ENCODE assay signal across 8 cellular contexts in the genomic region with DNA sequence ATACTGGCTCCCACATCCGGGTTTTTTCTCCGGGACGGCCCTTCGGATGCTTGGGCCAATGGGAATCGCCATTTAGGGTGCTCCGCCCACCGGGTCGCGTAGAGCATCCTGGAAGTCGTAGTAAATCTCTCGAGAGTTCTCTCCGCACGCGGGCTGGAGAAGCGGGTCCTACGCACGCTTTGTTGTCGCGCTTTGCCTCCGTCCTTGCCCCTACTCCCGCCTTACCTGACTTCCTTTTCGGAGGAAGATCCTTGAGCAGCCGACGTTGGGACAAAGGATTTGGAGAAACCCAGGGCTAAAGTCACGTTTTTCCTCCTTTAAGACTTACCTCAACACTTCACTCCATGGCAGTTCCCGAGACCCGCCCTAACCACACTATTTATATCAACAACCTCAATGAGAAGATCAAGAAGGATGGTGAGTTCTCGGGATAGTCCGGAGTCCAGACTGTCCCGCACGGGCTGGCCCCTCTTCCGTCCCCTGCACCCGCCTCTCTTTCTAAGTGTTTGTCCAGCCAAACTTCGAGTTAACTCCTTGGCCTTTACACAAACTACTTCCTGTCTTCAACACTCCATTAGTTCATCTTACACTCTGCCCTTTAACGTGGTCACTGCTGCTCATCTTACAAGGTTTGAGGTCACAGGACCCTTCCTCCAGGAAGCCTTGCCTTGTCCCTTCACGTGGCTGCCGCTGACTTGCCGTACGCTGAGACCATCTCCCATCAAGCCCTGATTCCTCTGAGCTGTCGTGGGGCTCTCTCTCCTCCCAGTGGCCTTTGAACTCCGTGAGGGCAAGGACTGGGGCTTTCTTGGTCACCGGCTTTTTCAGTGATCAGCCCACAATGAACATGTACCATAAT. TPM values are rescaled to one million over a fixed set of nuclear protein-coding genes. Genes with fewer than 3 reads are reported as not detected.
DNase-seq lines count a peak whose midpoint lies in the region; ATAC-seq and TF ChIP-seq lines count a peak whose summit lies in the region.

A gene (plus strand): TSS at position 139 of the 859 bp plus-strand sequence. CDS start 206 bp downstream, at position 345.

- no peaks in the 10 kb centered on the region for H3K36me3 ChIP-seq in thyroid gland

- H3K36me3 Mint-ChIP-seq in activated naive CD8-positive, alpha-beta T cell treated with anti-CD3 and anti-CD28 coated beads for 36 hours: peaks cover 54% of the 10 kb centered on the region
- peaks cover 14% of the 10 kb centered on the region for H3K36me3 Mint-ChIP-seq in osteocyte (ENCODE audit: unreplicated experiment)

- ATAC-seq in HG02623 (IDR thresholded peaks at IDR 0.05; ENCODE audit: unreplicated experiment): peak; percentile 50

- peak within 1 kb of the TSS; percentile 78 to 95 (median 86) for H3K27ac ChIP-seq in thyroid gland

- peaks cover 38 to 46% of the 10 kb centered on the region in 2 donors for H3K4me1 ChIP-seq in thyroid gland

- H3K4me3 Mint-ChIP-seq in activated naive CD8-positive, alpha-beta T cell treated with anti-CD3 and anti-CD28 coated beads for 36 hours: peak within 1 kb of the TSS; percentile 100
- peak within 1 kb of the TSS; percentile 92 for H3K4me3 Mint-ChIP-seq in osteocyte (ENCODE audit: unreplicated experiment)

- H3K4me1 Mint-ChIP-seq in activated naive CD8-positive, alpha-beta T cell treated with anti-CD3 and anti-CD28 coated beads for 36 hours: peaks cover 38% of the 10 kb centered on the region
- H3K4me1 Mint-ChIP-seq in osteocyte (ENCODE audit: unreplicated experiment): peaks cover 40% of the 10 kb centered on the region

- CTCF ChIA-PET in GM10248 (lab: Yijun Ruan, JAX): interaction anchor here (1.0 to 1.3 kb wide), 5 partner anchors 26 to 88 kb away, joined by 3 to 7 read pairs (median 4); a partner anchor contains a TSS

- POLR2A ChIA-PET in GM10248 (lab: Yijun Ruan, JAX): interaction anchor here (0.5 to 1.5 kb wide), 8 partner anchors 8 to 106 kb away, joined by 3 to 21 read pairs (median 4); a partner anchor contains a TSS

- peak within 1 kb of the TSS; percentile 45 to 62 (median 46) for H3K4me3 ChIP-seq in thyroid gland (replicated peaks in 1 of 3)

- TF ChIP-seq CTCF in GM10248 (IDR thresholded peaks at IDR 0.05; ENCODE audit: control extremely low read depth, extremely low read depth, low read depth, missing control alignments): no peak
- TF ChIP-seq CTCF in osteocyte (IDR thresholded peaks at IDR 0.05): no peak
- TF ChIP-seq CTCF in thyroid gland (IDR thresholded peaks at IDR 0.05): no peak

- no peaks in the 10 kb centered on the region for H3K9me3 ChIP-seq in thyroid gland

- 0 to 1% methylated on average over 42 of the region's 42 CpGs for WGBS in thyroid gland, 2 donors

- TF ChIP-seq POLR2A in thyroid gland (IDR thresholded peaks at IDR 0.05): peak in 1 of 2 donors; percentile 86

- H3K27me3 Mint-ChIP-seq in activated naive CD8-positive, alpha-beta T cell treated with anti-CD3 and anti-CD28 coated beads for 36 hours: no peaks in the 10 kb centered on the region
- H3K27me3 Mint-ChIP-seq in osteocyte (ENCODE audit: unreplicated experiment): no peaks in the 10 kb centered on the region

- peak; percentile 91 for DNase-seq in GM10248 (ENCODE audit: extremely low spot score)
- peak; percentile 98 for DNase-seq in NCI-H1105 (lab: John Stamatoyannopoulos, UW)
- peak; percentile 94 for DNase-seq in SKM-1 treated with dmso at 0.1 percent for 144 hours (lab: John Stamatoyannopoulos, UW; ENCODE audit: unreplicated experiment)
- peak; percentile 95 for DNase-seq in activated naive CD8-positive, alpha-beta T cell treated with anti-CD3 and anti-CD28 coated beads for 36 hours
- peak; percentile 94 to 99 (median 98) for DNase-seq in head of caudate nucleus
- peak; percentile 99 for DNase-seq in osteocyte (ENCODE audit: extremely low spot score, unreplicated experiment)
- peak; percentile 98 for DNase-seq in thyroid gland

- peak within 1 kb of the TSS; percentile 100 for H3K27ac Mint-ChIP-seq in activated naive CD8-positive, alpha-beta T cell treated with anti-CD3 and anti-CD28 coated beads for 36 hours
- peak within 1 kb of the TSS; percentile 94 for H3K27ac Mint-ChIP-seq in osteocyte (ENCODE audit: unreplicated experiment)

- intact Hi-C loops in head of caudate nucleus (cut with DNase I) (loop anchor here (2.0 kb wide), 1 partner anchor 36 kb away; no protein-coding TSS in a partner anchor), thyroid gland (cut with DNase I) (loop anchor here (5.0 kb wide), 1 partner anchor 51 kb away; no protein-coding TSS in a partner anchor)

- no peaks in the 10 kb centered on the region for H3K27me3 ChIP-seq in thyroid gland

- peaks cover 3% of the 10 kb centered on the region for H3K9me3 Mint-ChIP-seq in activated naive CD8-positive, alpha-beta T cell treated with anti-CD3 and anti-CD28 coated beads for 36 hours
- no peaks in the 10 kb centered on the region for H3K9me3 Mint-ChIP-seq in osteocyte (ENCODE audit: unreplicated experiment)

RNA-seq across cellular contexts. Expression of the gene that starts here (rescaled TPM):
- 100 to 1,000 TPM; 237 to 252 TPM for total RNA-seq in activated naive CD8-positive, alpha-beta T cell treated with anti-CD3 and anti-CD28 coated beads for 36 hours
- total RNA-seq in osteocyte (48.0 and 53.2 TPM in 2 replicates), thyroid gland (10 to 100 TPM; 38.2 to 80.5 (median 55.1) TPM)

Comparison
In these comparisons a context has a peak if more than half of its experiments do, and no peak if none do; other contexts are left out.
1. Peak in every context shown above with its lines: DNase-seq, ATAC-seq, H3K4me3 ChIP-seq and H3K27ac ChIP-seq.